8 cellular contexts compared by ENCODE assay signal in genomic region chr12:127280393-127281275, GRCh38.
DNase-seq lines count a peak whose midpoint lies in the region; ATAC-seq and TF ChIP-seq lines count a peak whose summit lies in the region.

No MANE protein-coding gene starts in this region.

- POLR2A ChIA-PET in RWPE1 (lab: Yijun Ruan, JAX; ENCODE audit: low non-redundant PET) = no interaction called here

- no peak overlapping the region for H2AK5ac ChIP-seq in H9 (ENCODE audit: insufficient read length, low read length)

- H4K91ac ChIP-seq in H9 (ENCODE audit: insufficient read length, low read depth, low read length) = no peak overlapping the region

- no peak overlapping the region for H2BK20ac ChIP-seq in H9 (ENCODE audit: low read depth, low read length, poor library complexity, severe bottlenecking)

- no peaks in the 10 kb centered on the region for H3K23me2 ChIP-seq in H9 (ENCODE audit: insufficient read length, low read depth, low read length, poor library complexity, severe bottlenecking)

- no peak overlapping the region for H2BK12ac ChIP-seq in H9 (ENCODE audit: insufficient read length, low read depth, low read length)

- H2AFZ ChIP-seq in H9 (ENCODE audit: low read length) = no peak overlapping the region

- H3K14ac ChIP-seq in H9 (ENCODE audit: insufficient read depth, low read length) = no peak overlapping the region

- no peak overlapping the region for H2BK15ac ChIP-seq in H9 (ENCODE audit: low read depth, low read length)

- H3K4me1 ChIP-seq in H9 (ENCODE audit: insufficient read depth, low read length) = no peaks in the 10 kb centered on the region; the same call in none of the 2 replicates

- H3K27me3 ChIP-seq in H9 (ENCODE audit: insufficient read depth, low read length) = no peaks in the 10 kb centered on the region

- H3K23ac ChIP-seq in H9 (ENCODE audit: insufficient read length, low read depth, low read length) = no peak overlapping the region

- H3K18ac ChIP-seq in H9 (ENCODE audit: insufficient read length, low read depth, low read length) = no peak overlapping the region

- no peaks in the 10 kb centered on the region for H4K20me1 ChIP-seq in H9 (ENCODE audit: control insufficient read depth, insufficient read depth, insufficient read length)

- H3K27ac ChIP-seq in H9 (ENCODE audit: insufficient read length, low read depth, low read length) (no peak overlapping the region), RWPE1 (no peak overlapping the region)

- no peak overlapping the region for H4K5ac ChIP-seq in H9 (ENCODE audit: insufficient read length, low read depth, low read length)

- H3K4ac ChIP-seq in H9 (ENCODE audit: low read depth, low read length) = no peak overlapping the region

- no peak overlapping the region for H2BK5ac ChIP-seq in H9 (ENCODE audit: insufficient read length, low read length)

- no peak overlapping the region for H3K56ac ChIP-seq in H9 (ENCODE audit: insufficient read length, low read depth, low read length)

- no peak overlapping the region for H4K8ac ChIP-seq in H9 (replicated peaks; ENCODE audit: insufficient read length, low read depth, low read length)

- no CpG with 5 or more reads among the region's 43 CpGs for WGBS in H9 (ENCODE audit: extremely low coverage, insufficient read length, low lambda C conversion rate)

- H3T11ph ChIP-seq in H9 (ENCODE audit: low read length) = no peak overlapping the region

- H3K27ac Mint-ChIP-seq in H9 = peak overlapping the region in 1 of 3 experiments; percentile 75; a peak in 1 of 7 replicates
- H3K27ac Mint-ChIP-seq in activated naive CD8-positive, alpha-beta T cell treated with anti-CD3 and anti-CD28 coated beads, Interleukin-2, amount 50 U/mL, for 24 hours = no peak overlapping the region

- H3K36me3 Mint-ChIP-seq in H9 (ENCODE audit: insufficient read depth in 1 of 3, low read depth in 3 of 3) = no peaks in the 10 kb centered on the region; a peak in 1 of 7 replicates
- no peaks in the 10 kb centered on the region for H3K36me3 Mint-ChIP-seq in activated naive CD8-positive, alpha-beta T cell treated with anti-CD3 and anti-CD28 coated beads, Interleukin-2, amount 50 U/mL, for 24 hours (ENCODE audit: low read depth)

- H3K9me3 ChIP-seq in H9 (ENCODE audit: control insufficient read depth, low read depth, low read length) = no peaks in the 10 kb centered on the region

- ATAC-seq in activated naive CD8-positive, alpha-beta T cell treated with anti-CD3 and anti-CD28 coated beads, Interleukin-2, amount 50 U/mL, for 24 hours = peak; percentile 61

- peaks cover 24% of the 10 kb centered on the region for H3K27me3 Mint-ChIP-seq in H9 (ENCODE audit: low read depth)
- peaks cover 8% of the 10 kb centered on the region for H3K27me3 Mint-ChIP-seq in activated naive CD8-positive, alpha-beta T cell treated with anti-CD3 and anti-CD28 coated beads, Interleukin-2, amount 50 U/mL, for 24 hours

- peaks cover 15 to 16% of the 10 kb centered on the region in 2 experiments; a peak in 3 of 4 replicates for H3K4me1 Mint-ChIP-seq in H9
- H3K4me1 Mint-ChIP-seq in activated naive CD8-positive, alpha-beta T cell treated with anti-CD3 and anti-CD28 coated beads, Interleukin-2, amount 50 U/mL, for 24 hours = no peaks in the 10 kb centered on the region

- DNase-seq in COLO829 (ENCODE audit: low spot score) (peak; percentile 13), H9 (peak; percentile 90), RWPE1 (ENCODE audit: low spot score) (peak; percentile 43), islet precursor cell (peak; percentile 84), pons (ENCODE audit: low spot score) (no peak), mesenteric fat pad (ENCODE audit: low spot score) (no peak)
- DNase-seq in activated naive CD8-positive, alpha-beta T cell treated with anti-CD3 and anti-CD28 coated beads, Interleukin-2, amount 50 U/mL, for 24 hours = peak; percentile 84
- peak; percentile 20 to 70 (median 47) for DNase-seq in stimulated activated CD4-positive, alpha-beta T cell treated with anti-CD3 and anti-CD28 coated beads, TNF-alpha, amount 100 ng/mL, for 24 hours (ENCODE audit: low read depth in 3 of 3)

- H3K9ac ChIP-seq in H9 (ENCODE audit: extremely low read depth, insufficient read length, low read length) = no peak overlapping the region

- H2BK120ac ChIP-seq in H9 (ENCODE audit: low read depth, low read length, poor library complexity, severe bottlenecking) = no peak overlapping the region

- TF ChIP-seq CTCF in H9 (conservative IDR thresholded peaks at IDR 0.05) = peak; percentile 100
- TF ChIP-seq CTCF in RWPE1 (conservative IDR thresholded peaks at IDR 0.05; ENCODE audit: low read depth) = peak; percentile 68

- CTCF ChIA-PET in RWPE1 (lab: Yijun Ruan, JAX) = interaction anchor here (0.6 to 1.4 kb wide), 4 partner anchors 14 to 297 kb away, joined by 3 to 7 read pairs (median 4); no protein-coding TSS in a partner anchor

- H3K9me3 Mint-ChIP-seq in H9 = no peaks in the 10 kb centered on the region; a peak in 1 of 5 replicates
- no peaks in the 10 kb centered on the region for H3K9me3 Mint-ChIP-seq in activated naive CD8-positive, alpha-beta T cell treated with anti-CD3 and anti-CD28 coated beads, Interleukin-2, amount 50 U/mL, for 24 hours

- no peaks in the 10 kb centered on the region for H3K79me2 ChIP-seq in H9 (ENCODE audit: insufficient read depth, low read length)

- H3K79me1 ChIP-seq in H9 (ENCODE audit: insufficient read depth, low read depth, low read length, poor library complexity, severe bottlenecking) = no peaks in the 10 kb centered on the region

- peak overlapping the region; percentile 2 for H3K4me2 ChIP-seq in H9 (ENCODE audit: insufficient read depth, insufficient read length, low read length)

- peak overlapping the region; percentile 38 to 54; a peak in 3 of 5 replicates for H3K4me3 Mint-ChIP-seq in H9
- H3K4me3 Mint-ChIP-seq in activated naive CD8-positive, alpha-beta T cell treated with anti-CD3 and anti-CD28 coated beads, Interleukin-2, amount 50 U/mL, for 24 hours = no peak overlapping the region

Comparison
In these comparisons a context has a peak if more than half of its experiments do, and no peak if none do; other contexts are left out.
1. DNase-seq: peak in COLO829 (single experiment), H9 (single experiment), RWPE1 (single experiment), activated naive CD8-positive, alpha-beta T cell treated with anti-CD3 and anti-CD28 coated beads, Interleukin-2, amount 50 U/mL, for 24 hours (single experiment), islet precursor cell (single experiment) and stimulated activated CD4-positive, alpha-beta T cell treated with anti-CD3 and anti-CD28 coated beads, TNF-alpha, amount 100 ng/mL, for 24 hours (3 of 3); none in pons (single experiment) and mesenteric fat pad (single experiment).